Comparison of ENCODE assay signal across 4 cellular contexts in genomic region chr5:112234000-112234399, GRCh38.
"Had no signal": no experiment of that assay in that cellular context is flagged by ENCODE, and none has a peak within 500 bp of the region (broad histone marks: within the 10 kb centered on the region; RNA-seq: fewer than 3 reads in every experiment).

No MANE protein-coding gene starts in this region.

- H2AFZ ChIP-seq: GM23338 had no signal

- H3K4me2 ChIP-seq: GM23338 had no signal

- H3K4me3 ChIP-seq: GM23338 had no signal

- H3K4me3 Mint-ChIP-seq: GM23338, H9 had no signal

- H3K27ac Mint-ChIP-seq: GM23338, H9 had no signal

- DNase-seq: H9, HCEC 1CT, IMR-90 had no signal

- H3K9me3 Mint-ChIP-seq: GM23338, H9 had no signal
